In the genomic region with DNA sequence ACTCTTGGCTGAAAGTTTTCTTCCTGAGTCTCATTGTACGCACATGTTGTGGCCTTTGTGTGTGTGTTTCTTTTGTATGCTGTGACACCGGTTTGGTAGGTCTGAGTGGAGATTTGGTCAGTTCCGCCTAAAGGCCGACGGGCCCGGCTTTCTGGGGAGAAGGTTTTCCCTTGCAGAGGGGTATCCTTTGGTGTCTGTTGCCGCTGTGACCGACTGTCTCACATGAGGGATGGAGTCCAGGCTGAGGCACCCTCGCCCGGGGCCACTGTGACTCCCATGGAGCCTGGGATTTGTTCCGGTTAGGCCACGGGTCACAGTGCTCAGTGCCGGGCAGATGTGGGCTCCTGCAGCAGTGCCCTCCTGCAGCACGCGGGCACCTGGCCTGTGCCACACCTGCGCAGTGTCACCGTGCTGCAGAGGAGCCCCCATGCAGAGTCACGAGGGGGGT, we compare ENCODE assay signal across 30 cellular contexts. TPM values are rescaled to one million over a fixed set of nuclear protein-coding genes. Genes with fewer than 3 reads are reported as not detected.
DNase-seq lines count a peak whose midpoint lies in the region; ATAC-seq and TF ChIP-seq lines count a peak whose summit lies in the region.
"Had no signal": no experiment of that assay in that cellular context is flagged by ENCODE, and none has a peak within 500 bp of the region (broad histone marks: within the 10 kb centered on the region; RNA-seq: fewer than 3 reads in every experiment).

No MANE protein-coding gene starts in this region.

- H3F3A ChIP-seq in SK-N-SH (replicated peaks; ENCODE audit: insufficient read depth): no peaks in the 10 kb centered on the region

- no peak overlapping the region for H3K9ac ChIP-seq in SK-N-SH

- H2AFZ ChIP-seq in SK-N-SH (ENCODE audit: low read depth): no peak overlapping the region
- H2AFZ ChIP-seq: PC-9 had no signal

- WGBS in SK-N-SH (ENCODE audit: low lambda C conversion rate): 92% methylated on average over 5 of the region's 18 CpGs

- H3K27ac ChIP-seq in SK-N-SH (ENCODE audit: low read depth in 2 of 2, low read length in 1 of 2): no peak overlapping the region
- H3K27ac ChIP-seq: ascending aorta, cardiac muscle cell, colonic mucosa, PC-9 had no signal

- no peak overlapping the region for H3K4me3 ChIP-seq in SK-N-SH (ENCODE audit: low read depth in 2 of 2, low read length in 1 of 2)
- H3K4me3 ChIP-seq: ascending aorta, cardiac muscle cell, colonic mucosa, K562, PC-9 had no signal

- peak; percentile 16 for DNase-seq in SK-N-SH
- DNase-seq in T-helper 17 cell: no peak
- DNase-seq in memory B cell (ENCODE audit: low spot score in 2 of 2): peak in 1 of 2 donors; percentile 10
- DNase-seq in stimulated activated naive B cell treated with anti-CD40 and anti-IgM and Interleukin-4, amounts not matched to agents 10 μg/mL and 1 μg/mL and 100 μg/mL, for 72 hours: no peak
- DNase-seq in A172 (ENCODE audit: low spot score): no peak
- DNase-seq in GM10248 (ENCODE audit: extremely low spot score): no peak
- DNase-seq: 8988T; activated CD4-positive, alpha-beta T cell treated with anti-CD3 and anti-CD28 coated beads for 48 hours; colonic mucosa; effector CD8-positive, alpha-beta T cell; EL; GOT3; islet precursor cell; left ventricle myocardium superior; midbrain; MM.1S; naive B cell; NCI-H2029 treated with DMSO at 0.1 percent for 48 hours; NCI-H2227 treated with DMSO at 0.1 percent for 48 hours; NCI-H526; NK-92 treated with Interleukin-12 subunit alpha and Interleukin-12 subunit beta, amount 100 ng/mL, for 24 hours; PC-9 had no signal

- H3K4me1 ChIP-seq in SK-N-SH (ENCODE audit: control insufficient read depth in 1 of 2, insufficient read depth in 2 of 2, low read depth in 1 of 2, low read length in 1 of 2): no peaks in the 10 kb centered on the region
- H3K4me1 ChIP-seq: colonic mucosa had no signal

- H3K27me3 ChIP-seq in SK-N-SH (ENCODE audit: insufficient read depth): no peaks in the 10 kb centered on the region
- H3K27me3 ChIP-seq: ascending aorta, cardiac muscle cell, colonic mucosa had no signal

- H3K9me2 ChIP-seq in SK-N-SH: no peaks in the 10 kb centered on the region

- H3K27me3 Mint-ChIP-seq in T-helper 17 cell: no peaks in the 10 kb centered on the region
- H3K27me3 Mint-ChIP-seq in memory B cell: no peaks in the 10 kb centered on the region
- no peaks in the 10 kb centered on the region for H3K27me3 Mint-ChIP-seq in stimulated activated naive B cell treated with anti-CD40 and anti-IgM and Interleukin-4, amounts not matched to agents 10 μg/mL and 1 μg/mL and 100 μg/mL, for 72 hours
- H3K27me3 Mint-ChIP-seq: CD4-positive, alpha-beta memory T cell; naive B cell had no signal

- TF ChIP-seq EP300 in SK-N-SH (IDR thresholded peaks at IDR 0.05; ENCODE audit: borderline replicate concordance in 1 of 2, low read depth in 1 of 2, low read length in 1 of 2): no peak

- H3K9me3 ChIP-seq in SK-N-SH (no peaks in the 10 kb centered on the region), T-helper 17 cell (ENCODE audit: control insufficient read depth, low read length, poor library complexity, severe bottlenecking) (no peaks in the 10 kb centered on the region)
- H3K9me3 ChIP-seq: ascending aorta, colonic mucosa had no signal

- no peak for TF ChIP-seq RAD21 in SK-N-SH (IDR thresholded peaks at IDR 0.05; ENCODE audit: low read length)

- POLR2A ChIA-PET in SK-N-SH (lab: Yijun Ruan, JAX) (no interaction called here), GM10248 (lab: Yijun Ruan, JAX) (no interaction called here)

- peaks cover 26% of the 10 kb centered on the region for H3K4me1 Mint-ChIP-seq in T-helper 17 cell
- H3K4me1 Mint-ChIP-seq in memory B cell: peaks cover 27% of the 10 kb centered on the region
- H3K4me1 Mint-ChIP-seq in stimulated activated naive B cell treated with anti-CD40 and anti-IgM and Interleukin-4, amounts not matched to agents 10 μg/mL and 1 μg/mL and 100 μg/mL, for 72 hours: peaks cover 23 to 33% of the 10 kb centered on the region in 2 donors

- peaks cover 26% of the 10 kb centered on the region for H4K20me1 ChIP-seq in SK-N-SH (ENCODE audit: insufficient read depth)

- H3K27ac Mint-ChIP-seq in T-helper 17 cell: peak overlapping the region; percentile 24
- no peak overlapping the region for H3K27ac Mint-ChIP-seq in memory B cell
- peak overlapping the region; percentile 21 for H3K27ac Mint-ChIP-seq in stimulated activated naive B cell treated with anti-CD40 and anti-IgM and Interleukin-4, amounts not matched to agents 10 μg/mL and 1 μg/mL and 100 μg/mL, for 72 hours
- H3K27ac Mint-ChIP-seq: naive B cell; stimulated activated effector memory CD8-positive, alpha-beta T cell treated with anti-CD3 and anti-CD28 coated beads, Interleukin-12 subunit alpha, Interleukin-12 subunit beta, amount 100 ng/mL, for 72 hours had no signal

- H3K79me2 ChIP-seq in SK-N-SH (ENCODE audit: insufficient read depth): peaks cover 23% of the 10 kb centered on the region

- no peaks in the 10 kb centered on the region for H3K36me3 Mint-ChIP-seq in T-helper 17 cell (ENCODE audit: low read depth)
- peaks cover 3% of the 10 kb centered on the region for H3K36me3 Mint-ChIP-seq in memory B cell
- H3K36me3 Mint-ChIP-seq in stimulated activated naive B cell treated with anti-CD40 and anti-IgM and Interleukin-4, amounts not matched to agents 10 μg/mL and 1 μg/mL and 100 μg/mL, for 72 hours: peaks cover 0 to 7% of the 10 kb centered on the region in 2 donors
- H3K36me3 Mint-ChIP-seq: CD4-positive, alpha-beta memory T cell; naive B cell; stimulated activated effector memory CD8-positive, alpha-beta T cell treated with anti-CD3 and anti-CD28 coated beads, Interleukin-12 subunit alpha, Interleukin-12 subunit beta, amount 100 ng/mL, for 72 hours had no signal

- TF ChIP-seq CTCF in SK-N-SH (IDR thresholded peaks at IDR 0.05): no peak
- no peak for TF ChIP-seq CTCF in GM10248 (IDR thresholded peaks at IDR 0.05; ENCODE audit: control extremely low read depth, extremely low read depth, low read depth, missing control alignments)

- peak overlapping the region; percentile 33 for H3K4me3 Mint-ChIP-seq in T-helper 17 cell
- peak overlapping the region; percentile 3 for H3K4me3 Mint-ChIP-seq in memory B cell
- H3K4me3 Mint-ChIP-seq in stimulated activated naive B cell treated with anti-CD40 and anti-IgM and Interleukin-4, amounts not matched to agents 10 μg/mL and 1 μg/mL and 100 μg/mL, for 72 hours: no peak overlapping the region
- H3K4me3 Mint-ChIP-seq: stimulated activated effector memory CD8-positive, alpha-beta T cell treated with anti-CD3 and anti-CD28 coated beads, Interleukin-12 subunit alpha, Interleukin-12 subunit beta, amount 100 ng/mL, for 72 hours had no signal

- CTCF ChIA-PET in SK-N-SH (lab: Yijun Ruan, JAX) (no interaction called here), GM10248 (lab: Yijun Ruan, JAX) (no interaction called here)

- H3K36me3 ChIP-seq in SK-N-SH (replicated peaks in 1 of 2; ENCODE audit: control insufficient read depth in 1 of 2, insufficient read depth in 2 of 2, low read length in 1 of 2): no peaks in the 10 kb centered on the region
- H3K36me3 ChIP-seq: ascending aorta, cardiac muscle cell, colonic mucosa had no signal

- H3K4me2 ChIP-seq in SK-N-SH: no peak overlapping the region
- H3K4me2 ChIP-seq: PC-9 had no signal

- ATAC-seq in SK-N-SH treated with all-trans-retinoic acid at 6 μM for 48 hours: no peak
- ATAC-seq in T-helper 17 cell: no peak
- no peak for ATAC-seq in memory B cell (ENCODE audit: low read depth)
- ATAC-seq in stimulated activated naive B cell treated with anti-CD40 and anti-IgM and Interleukin-4, amounts not matched to agents 10 μg/mL and 1 μg/mL and 100 μg/mL, for 72 hours (replicated peaks): no peak
- ATAC-seq in HG02973 (IDR thresholded peaks at IDR 0.05; ENCODE audit: unreplicated experiment): no peak
- ATAC-seq: K562; left ventricle myocardium superior; Right ventricle myocardium inferior; stimulated activated effector memory CD8-positive, alpha-beta T cell treated with anti-CD3 and anti-CD28 coated beads, Interleukin-12 subunit alpha, Interleukin-12 subunit beta, amount 100 ng/mL, for 72 hours had no signal

- no peaks in the 10 kb centered on the region for H3K9me3 Mint-ChIP-seq in memory B cell
- no peaks in the 10 kb centered on the region for H3K9me3 Mint-ChIP-seq in stimulated activated naive B cell treated with anti-CD40 and anti-IgM and Interleukin-4, amounts not matched to agents 10 μg/mL and 1 μg/mL and 100 μg/mL, for 72 hours
- H3K9me3 Mint-ChIP-seq: CD4-positive, alpha-beta memory T cell; naive B cell; stimulated activated effector memory CD8-positive, alpha-beta T cell treated with anti-CD3 and anti-CD28 coated beads, Interleukin-12 subunit alpha, Interleukin-12 subunit beta, amount 100 ng/mL, for 72 hours had no signal

TF ChIP-seq in SK-N-SH, 30 proteins besides CTCF, POLR2A, EP300 and RAD21 (continues in another document):
- TF ChIP-seq, protein P1, sequence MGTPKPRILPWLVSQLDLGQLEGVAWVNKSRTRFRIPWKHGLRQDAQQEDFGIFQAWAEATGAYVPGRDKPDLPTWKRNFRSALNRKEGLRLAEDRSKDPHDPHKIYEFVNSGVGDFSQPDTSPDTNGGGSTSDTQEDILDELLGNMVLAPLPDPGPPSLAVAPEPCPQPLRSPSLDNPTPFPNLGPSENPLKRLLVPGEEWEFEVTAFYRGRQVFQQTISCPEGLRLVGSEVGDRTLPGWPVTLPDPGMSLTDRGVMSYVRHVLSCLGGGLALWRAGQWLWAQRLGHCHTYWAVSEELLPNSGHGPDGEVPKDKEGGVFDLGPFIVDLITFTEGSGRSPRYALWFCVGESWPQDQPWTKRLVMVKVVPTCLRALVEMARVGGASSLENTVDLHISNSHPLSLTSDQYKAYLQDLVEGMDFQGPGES (IDR thresholded peaks at IDR 0.05; ENCODE audit: low read depth, low read length): no peak
- TF ChIP-seq MEF2A (IDR thresholded peaks at IDR 0.05; ENCODE audit: borderline replicate concordance, low read depth): no peak

TF ChIP-seq in SK-N-SH treated with all-trans-retinoic acid at 6 μM for 48 hours, 23 proteins besides CTCF, POLR2A, EP300 and RAD21:
- no peak for TF ChIP-seq TOX (CRISPR knock-in tag; IDR thresholded peaks at IDR 0.05; ENCODE audit: borderline replicate concordance)
TF ChIP-seq in SK-N-SH treated with all-trans-retinoic acid at 6 μM for 48 hours: peak in this region for 0.

RNA-seq across cellular contexts. Expression of a gene that starts 19.4 kb away (rescaled TPM):
- 12.0 and 12.9 TPM in 2 replicates for polyA plus RNA-seq in SK-N-SH (2012; rRNA removed)
- polyA plus RNA-seq in SK-N-SH (2012; cell fraction: cytosol; rRNA removed): 11.2 and 11.8 TPM in 2 replicates
- polyA plus RNA-seq in SK-N-SH (2012; cell fraction: nucleus; rRNA removed): 9.6 and 10.9 TPM in 2 replicates
- total RNA-seq in T-helper 17 cell: 10 to 100 TPM; 17.6 to 24.7 TPM
- 13.1 and 15.7 TPM in 2 replicates for total RNA-seq in A172 (2014; rRNA removed; shearing (Covaris generic))

Comparison
In these comparisons a context has a peak if more than half of its experiments do, and no peak if none do; other contexts are left out.
1. H3K4me3 Mint-ChIP-seq: peak in T-helper 17 cell (single experiment) and memory B cell (single experiment); none in stimulated activated naive B cell treated with anti-CD40 and anti-IgM and Interleukin-4, amounts not matched to agents 10 μg/mL and 1 μg/mL and 100 μg/mL, for 72 hours (0 of 2).